23 cellular contexts compared by ENCODE assay signal in the genomic region with DNA sequence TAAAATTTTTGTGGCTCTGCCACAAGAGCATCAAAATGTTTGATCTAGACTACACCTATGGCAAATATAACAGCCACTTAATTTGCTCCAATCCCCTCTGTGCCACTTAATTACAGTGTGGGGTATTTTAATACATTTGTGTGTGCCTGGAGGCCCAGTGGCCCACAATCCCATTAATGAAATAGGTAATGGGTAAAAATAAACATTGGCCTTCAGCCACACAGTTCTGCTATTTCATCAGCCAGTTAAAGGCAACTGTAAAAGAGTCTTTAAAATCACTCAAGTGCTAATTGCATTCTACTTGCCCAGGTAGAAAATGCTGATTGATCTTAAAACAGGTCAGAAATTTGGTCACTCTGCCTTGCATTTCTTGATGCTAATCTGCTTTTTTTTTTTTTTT.
DNase-seq lines count a peak whose midpoint lies in the region; ATAC-seq and TF ChIP-seq lines count a peak whose summit lies in the region.
"Had no signal": no experiment of that assay in that cellular context is flagged by ENCODE, and none has a peak within 500 bp of the region (broad histone marks: within the 10 kb centered on the region; RNA-seq: fewer than 3 reads in every experiment).

No MANE protein-coding gene starts in this region.

- peak; percentile 82 for DNase-seq in HT-29 (ENCODE audit: low spot score)
- DNase-seq in NCI-H69 (lab: John Stamatoyannopoulos, UW) = peak; percentile 85
- DNase-seq in fibroblast of the aortic adventitia (ENCODE audit: low read depth) = peak; percentile 40
- no peak for DNase-seq in neural progenitor cell (ENCODE audit: low spot score)
- no peak for DNase-seq in endodermal cell
- DNase-seq in NCI-H2227 treated with DMSO at 0.1 percent for 48 hours (lab: John Stamatoyannopoulos, UW) = no peak
- DNase-seq: activated CD4-positive, alpha-beta T cell treated with anti-CD3 and anti-CD28 coated beads, Interleukin-2, amount 50 U/mL, for 1 hour; activated CD8-positive, alpha-beta memory T cell treated with anti-CD3 and anti-CD28 coated beads, Interleukin-2, amount 10 ng/mL, durations not matched to agents 7 days and 5 days; activated naive CD4-positive, alpha-beta T cell treated with anti-CD3 and anti-CD28 coated beads, Interleukin-2, amount 10 ng/mL, durations not matched to agents 7 days and 5 days; activated T-cell treated with anti-CD3 and anti-CD28 coated beads, Interleukin-2, amount 50 U/mL, for 72 hours; HCEC 1CT; NCI-H2029 treated with DMSO at 0.1 percent for 48 hours; NCI-H510A; ovary; stimulated activated naive CD8-positive, alpha-beta T cell treated with anti-CD3 and anti-CD28 coated beads, Interleukin-15, amount 100 ng/mL, for 72 hours; tibial artery had no signal

- H3K27ac Mint-ChIP-seq in neural progenitor cell (no peak overlapping the region), endodermal cell (no peak overlapping the region)
- H3K27ac Mint-ChIP-seq: activated CD8-positive, alpha-beta memory T cell treated with anti-CD3 and anti-CD28 coated beads, Interleukin-2, amount 10 ng/mL, durations not matched to agents 7 days and 5 days; activated naive CD4-positive, alpha-beta T cell treated with anti-CD3 and anti-CD28 coated beads, Interleukin-2, amount 10 ng/mL, durations not matched to agents 7 days and 5 days; activated T-cell treated with anti-CD3 and anti-CD28 coated beads, Interleukin-2, amount 50 U/mL, for 72 hours; stimulated activated naive CD8-positive, alpha-beta T cell treated with anti-CD3 and anti-CD28 coated beads, Interleukin-15, amount 100 ng/mL, for 72 hours had no signal

- H3K4me3 ChIP-seq in fibroblast of the aortic adventitia (ENCODE audit: low read depth, low read length) (no peak overlapping the region), neural progenitor cell (no peak overlapping the region), endodermal cell (ENCODE audit: low read length) (no peak overlapping the region)
- H3K4me3 ChIP-seq: BLaER1, ovary, tibial artery had no signal

- H3K4me1 Mint-ChIP-seq in neural progenitor cell (peaks cover 10% of the 10 kb centered on the region), endodermal cell (peaks cover 19% of the 10 kb centered on the region)
- H3K4me1 Mint-ChIP-seq: activated CD8-positive, alpha-beta memory T cell treated with anti-CD3 and anti-CD28 coated beads, Interleukin-2, amount 10 ng/mL, durations not matched to agents 7 days and 5 days; activated naive CD4-positive, alpha-beta T cell treated with anti-CD3 and anti-CD28 coated beads, Interleukin-2, amount 10 ng/mL, durations not matched to agents 7 days and 5 days; stimulated activated naive CD8-positive, alpha-beta T cell treated with anti-CD3 and anti-CD28 coated beads, Interleukin-15, amount 100 ng/mL, for 72 hours had no signal

- peaks cover 2% of the 10 kb centered on the region for H3F3A ChIP-seq in neural progenitor cell (ENCODE audit: low read depth)

- H3K9me3 Mint-ChIP-seq in neural progenitor cell = peaks cover under 1% of the 10 kb centered on the region
- no peaks in the 10 kb centered on the region for H3K9me3 Mint-ChIP-seq in endodermal cell
- H3K9me3 Mint-ChIP-seq: activated naive CD4-positive, alpha-beta T cell treated with anti-CD3 and anti-CD28 coated beads, Interleukin-2, amount 10 ng/mL, durations not matched to agents 7 days and 5 days; activated T-cell treated with anti-CD3 and anti-CD28 coated beads, Interleukin-2, amount 50 U/mL, for 72 hours; nephron; stimulated activated naive CD8-positive, alpha-beta T cell treated with anti-CD3 and anti-CD28 coated beads, Interleukin-15, amount 100 ng/mL, for 72 hours had no signal

- H3K4me3 Mint-ChIP-seq in neural progenitor cell = no peak overlapping the region
- H3K4me3 Mint-ChIP-seq in endodermal cell = no peak overlapping the region
- H3K4me3 Mint-ChIP-seq: activated CD8-positive, alpha-beta memory T cell treated with anti-CD3 and anti-CD28 coated beads, Interleukin-2, amount 10 ng/mL, durations not matched to agents 7 days and 5 days; activated naive CD4-positive, alpha-beta T cell treated with anti-CD3 and anti-CD28 coated beads, Interleukin-2, amount 10 ng/mL, durations not matched to agents 7 days and 5 days; activated T-cell treated with anti-CD3 and anti-CD28 coated beads, Interleukin-2, amount 50 U/mL, for 72 hours; nephron; stimulated activated naive CD8-positive, alpha-beta T cell treated with anti-CD3 and anti-CD28 coated beads, Interleukin-15, amount 100 ng/mL, for 72 hours had no signal

- H3K4me1 ChIP-seq in neural progenitor cell (peaks cover 3% of the 10 kb centered on the region), endodermal cell (ENCODE audit: control insufficient read depth, insufficient read depth, low read length) (no peaks in the 10 kb centered on the region)

- H3K36me3 Mint-ChIP-seq in neural progenitor cell = peaks cover 13% of the 10 kb centered on the region
- peaks cover 30% of the 10 kb centered on the region for H3K36me3 Mint-ChIP-seq in endodermal cell (ENCODE audit: low read depth)
- H3K36me3 Mint-ChIP-seq: activated CD8-positive, alpha-beta memory T cell treated with anti-CD3 and anti-CD28 coated beads, Interleukin-2, amount 10 ng/mL, durations not matched to agents 7 days and 5 days; activated naive CD4-positive, alpha-beta T cell treated with anti-CD3 and anti-CD28 coated beads, Interleukin-2, amount 10 ng/mL, durations not matched to agents 7 days and 5 days had no signal

- no peaks in the 10 kb centered on the region for H3K27me3 ChIP-seq in neural progenitor cell
- H3K27me3 ChIP-seq in endodermal cell (ENCODE audit: control insufficient read depth, insufficient read depth, low read length, poor library complexity, severe bottlenecking) = no peaks in the 10 kb centered on the region
- H3K27me3 ChIP-seq: BLaER1, ovary, tibial artery had no signal

- H3K9me3 ChIP-seq in neural progenitor cell (ENCODE audit: low read depth) (no peaks in the 10 kb centered on the region), endodermal cell (ENCODE audit: control insufficient read depth, low read length) (no peaks in the 10 kb centered on the region)
- H3K9me3 ChIP-seq: BLaER1, ovary, tibial artery had no signal

- H3K36me3 ChIP-seq in neural progenitor cell (no peaks in the 10 kb centered on the region), endodermal cell (ENCODE audit: control insufficient read depth, insufficient read depth, low read length) (peaks cover 24% of the 10 kb centered on the region)
- H3K36me3 ChIP-seq: ovary, tibial artery had no signal

- H2AFZ ChIP-seq in neural progenitor cell (replicated peaks) = no peak overlapping the region

- no peak overlapping the region for H3K4me2 ChIP-seq in neural progenitor cell
- H3K4me2 ChIP-seq: BLaER1 had no signal

- peaks cover 15% of the 10 kb centered on the region for H3K79me2 ChIP-seq in neural progenitor cell (ENCODE audit: low read depth)

- H3K9ac ChIP-seq in neural progenitor cell (no peak overlapping the region), endodermal cell (ENCODE audit: extremely low read depth, low read length, poor library complexity, severe bottlenecking) (no peak overlapping the region)
- H3K9ac ChIP-seq: BLaER1 had no signal

- no peak for TF ChIP-seq CTCF in fibroblast of the aortic adventitia (IDR thresholded peaks at IDR 0.05; ENCODE audit: insufficient read depth, low read length)
- TF ChIP-seq CTCF in neural progenitor cell (IDR thresholded peaks at IDR 0.05) = no peak
- TF ChIP-seq CTCF in endodermal cell (conservative IDR thresholded peaks at IDR 0.05) = no peak

- H3K27ac ChIP-seq in neural progenitor cell = peak overlapping the region; percentile 1
- no peak overlapping the region for H3K27ac ChIP-seq in endodermal cell (ENCODE audit: low read depth, low read length)
- H3K27ac ChIP-seq: BLaER1, HL-60, ovary, RWPE1, tibial artery had no signal

- H4K20me1 ChIP-seq in neural progenitor cell (ENCODE audit: low read depth) = peaks cover under 1% of the 10 kb centered on the region
- H4K20me1 ChIP-seq: BLaER1 had no signal

- no peak for ATAC-seq in HG02759 (IDR thresholded peaks at IDR 0.05; ENCODE audit: unreplicated experiment)
- ATAC-seq in esophagus mucosa = no peak
- ATAC-seq: activated CD8-positive, alpha-beta memory T cell treated with anti-CD3 and anti-CD28 coated beads, Interleukin-2, amount 10 ng/mL, durations not matched to agents 7 days and 5 days; activated T-cell treated with anti-CD3 and anti-CD28 coated beads, Interleukin-2, amount 50 U/mL, for 72 hours; HepG2; stimulated activated naive CD8-positive, alpha-beta T cell treated with anti-CD3 and anti-CD28 coated beads, Interleukin-15, amount 100 ng/mL, for 72 hours had no signal

- H3K27me3 Mint-ChIP-seq in neural progenitor cell (ENCODE audit: insufficient read depth, low read depth) (no peaks in the 10 kb centered on the region), endodermal cell (ENCODE audit: insufficient read depth) (no peaks in the 10 kb centered on the region)
- H3K27me3 Mint-ChIP-seq: activated CD8-positive, alpha-beta memory T cell treated with anti-CD3 and anti-CD28 coated beads, Interleukin-2, amount 10 ng/mL, durations not matched to agents 7 days and 5 days; stimulated activated naive CD8-positive, alpha-beta T cell treated with anti-CD3 and anti-CD28 coated beads, Interleukin-15, amount 100 ng/mL, for 72 hours had no signal

Comparison
In these comparisons a context has a peak if more than half of its experiments do, and no peak if none do; other contexts are left out.
1. DNase-seq: peak in HT-29 (single experiment), NCI-H69 (single experiment) and fibroblast of the aortic adventitia (single experiment); none in neural progenitor cell (single experiment), endodermal cell (single experiment) and NCI-H2227 treated with DMSO at 0.1 percent for 48 hours (single experiment).